ENCODE assay signal across 2 cellular contexts in the genomic region with DNA sequence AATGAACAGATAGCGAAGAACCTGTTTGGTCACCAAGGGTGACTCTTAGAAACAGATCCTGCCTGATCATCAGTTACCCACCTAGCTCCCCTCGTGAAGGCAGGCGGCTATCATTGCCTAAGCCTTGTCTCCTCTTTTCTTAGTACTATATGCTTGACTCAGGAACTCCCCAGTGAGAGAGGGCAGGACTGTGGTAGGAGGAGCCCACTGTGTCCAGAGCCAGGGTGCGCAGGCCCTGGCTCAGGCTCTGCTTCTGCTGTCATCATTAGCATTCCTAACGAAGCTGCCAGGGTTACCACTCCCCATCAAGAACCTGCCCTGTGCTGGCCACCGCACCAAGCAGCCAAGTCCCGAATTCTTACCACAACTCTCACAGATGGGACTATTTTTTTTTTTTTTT.
TF ChIP-seq lines count a peak whose summit lies in the region.

No MANE protein-coding gene starts in this region.

TF ChIP-seq in GM23338, 12 proteins besides CTCF, POLR2A, EP300 and RAD21:
- TF ChIP-seq EZH2phosphoT487 (IDR thresholded peaks at IDR 0.05; ENCODE audit: unreplicated experiment), result no peak
- TF ChIP-seq EZH2 (IDR thresholded peaks at IDR 0.05; ENCODE audit: low read depth, unreplicated experiment), result no peak
- TF ChIP-seq JUNB (IDR thresholded peaks at IDR 0.05; ENCODE audit: unreplicated experiment), result no peak
- TF ChIP-seq NANOG (IDR thresholded peaks at IDR 0.05; ENCODE audit: borderline replicate concordance), result no peak
- TF ChIP-seq, protein P1, sequence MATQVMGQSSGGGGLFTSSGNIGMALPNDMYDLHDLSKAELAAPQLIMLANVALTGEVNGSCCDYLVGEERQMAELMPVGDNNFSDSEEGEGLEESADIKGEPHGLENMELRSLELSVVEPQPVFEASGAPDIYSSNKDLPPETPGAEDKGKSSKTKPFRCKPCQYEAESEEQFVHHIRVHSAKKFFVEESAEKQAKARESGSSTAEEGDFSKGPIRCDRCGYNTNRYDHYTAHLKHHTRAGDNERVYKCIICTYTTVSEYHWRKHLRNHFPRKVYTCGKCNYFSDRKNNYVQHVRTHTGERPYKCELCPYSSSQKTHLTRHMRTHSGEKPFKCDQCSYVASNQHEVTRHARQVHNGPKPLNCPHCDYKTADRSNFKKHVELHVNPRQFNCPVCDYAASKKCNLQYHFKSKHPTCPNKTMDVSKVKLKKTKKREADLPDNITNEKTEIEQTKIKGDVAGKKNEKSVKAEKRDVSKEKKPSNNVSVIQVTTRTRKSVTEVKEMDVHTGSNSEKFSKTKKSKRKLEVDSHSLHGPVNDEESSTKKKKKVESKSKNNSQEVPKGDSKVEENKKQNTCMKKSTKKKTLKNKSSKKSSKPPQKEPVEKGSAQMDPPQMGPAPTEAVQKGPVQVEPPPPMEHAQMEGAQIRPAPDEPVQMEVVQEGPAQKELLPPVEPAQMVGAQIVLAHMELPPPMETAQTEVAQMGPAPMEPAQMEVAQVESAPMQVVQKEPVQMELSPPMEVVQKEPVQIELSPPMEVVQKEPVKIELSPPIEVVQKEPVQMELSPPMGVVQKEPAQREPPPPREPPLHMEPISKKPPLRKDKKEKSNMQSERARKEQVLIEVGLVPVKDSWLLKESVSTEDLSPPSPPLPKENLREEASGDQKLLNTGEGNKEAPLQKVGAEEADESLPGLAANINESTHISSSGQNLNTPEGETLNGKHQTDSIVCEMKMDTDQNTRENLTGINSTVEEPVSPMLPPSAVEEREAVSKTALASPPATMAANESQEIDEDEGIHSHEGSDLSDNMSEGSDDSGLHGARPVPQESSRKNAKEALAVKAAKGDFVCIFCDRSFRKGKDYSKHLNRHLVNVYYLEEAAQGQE (IDR thresholded peaks at IDR 0.05; ENCODE audit: unreplicated experiment), result no peak
- TF ChIP-seq, protein P2, sequence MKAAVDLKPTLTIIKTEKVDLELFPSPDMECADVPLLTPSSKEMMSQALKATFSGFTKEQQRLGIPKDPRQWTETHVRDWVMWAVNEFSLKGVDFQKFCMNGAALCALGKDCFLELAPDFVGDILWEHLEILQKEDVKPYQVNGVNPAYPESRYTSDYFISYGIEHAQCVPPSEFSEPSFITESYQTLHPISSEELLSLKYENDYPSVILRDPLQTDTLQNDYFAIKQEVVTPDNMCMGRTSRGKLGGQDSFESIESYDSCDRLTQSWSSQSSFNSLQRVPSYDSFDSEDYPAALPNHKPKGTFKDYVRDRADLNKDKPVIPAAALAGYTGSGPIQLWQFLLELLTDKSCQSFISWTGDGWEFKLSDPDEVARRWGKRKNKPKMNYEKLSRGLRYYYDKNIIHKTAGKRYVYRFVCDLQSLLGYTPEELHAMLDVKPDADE (IDR thresholded peaks at IDR 0.05), result no peak
- TF ChIP-seq STAT1 (IDR thresholded peaks at IDR 0.05; ENCODE audit: unreplicated experiment), result no peak
- TF ChIP-seq, protein P3, sequence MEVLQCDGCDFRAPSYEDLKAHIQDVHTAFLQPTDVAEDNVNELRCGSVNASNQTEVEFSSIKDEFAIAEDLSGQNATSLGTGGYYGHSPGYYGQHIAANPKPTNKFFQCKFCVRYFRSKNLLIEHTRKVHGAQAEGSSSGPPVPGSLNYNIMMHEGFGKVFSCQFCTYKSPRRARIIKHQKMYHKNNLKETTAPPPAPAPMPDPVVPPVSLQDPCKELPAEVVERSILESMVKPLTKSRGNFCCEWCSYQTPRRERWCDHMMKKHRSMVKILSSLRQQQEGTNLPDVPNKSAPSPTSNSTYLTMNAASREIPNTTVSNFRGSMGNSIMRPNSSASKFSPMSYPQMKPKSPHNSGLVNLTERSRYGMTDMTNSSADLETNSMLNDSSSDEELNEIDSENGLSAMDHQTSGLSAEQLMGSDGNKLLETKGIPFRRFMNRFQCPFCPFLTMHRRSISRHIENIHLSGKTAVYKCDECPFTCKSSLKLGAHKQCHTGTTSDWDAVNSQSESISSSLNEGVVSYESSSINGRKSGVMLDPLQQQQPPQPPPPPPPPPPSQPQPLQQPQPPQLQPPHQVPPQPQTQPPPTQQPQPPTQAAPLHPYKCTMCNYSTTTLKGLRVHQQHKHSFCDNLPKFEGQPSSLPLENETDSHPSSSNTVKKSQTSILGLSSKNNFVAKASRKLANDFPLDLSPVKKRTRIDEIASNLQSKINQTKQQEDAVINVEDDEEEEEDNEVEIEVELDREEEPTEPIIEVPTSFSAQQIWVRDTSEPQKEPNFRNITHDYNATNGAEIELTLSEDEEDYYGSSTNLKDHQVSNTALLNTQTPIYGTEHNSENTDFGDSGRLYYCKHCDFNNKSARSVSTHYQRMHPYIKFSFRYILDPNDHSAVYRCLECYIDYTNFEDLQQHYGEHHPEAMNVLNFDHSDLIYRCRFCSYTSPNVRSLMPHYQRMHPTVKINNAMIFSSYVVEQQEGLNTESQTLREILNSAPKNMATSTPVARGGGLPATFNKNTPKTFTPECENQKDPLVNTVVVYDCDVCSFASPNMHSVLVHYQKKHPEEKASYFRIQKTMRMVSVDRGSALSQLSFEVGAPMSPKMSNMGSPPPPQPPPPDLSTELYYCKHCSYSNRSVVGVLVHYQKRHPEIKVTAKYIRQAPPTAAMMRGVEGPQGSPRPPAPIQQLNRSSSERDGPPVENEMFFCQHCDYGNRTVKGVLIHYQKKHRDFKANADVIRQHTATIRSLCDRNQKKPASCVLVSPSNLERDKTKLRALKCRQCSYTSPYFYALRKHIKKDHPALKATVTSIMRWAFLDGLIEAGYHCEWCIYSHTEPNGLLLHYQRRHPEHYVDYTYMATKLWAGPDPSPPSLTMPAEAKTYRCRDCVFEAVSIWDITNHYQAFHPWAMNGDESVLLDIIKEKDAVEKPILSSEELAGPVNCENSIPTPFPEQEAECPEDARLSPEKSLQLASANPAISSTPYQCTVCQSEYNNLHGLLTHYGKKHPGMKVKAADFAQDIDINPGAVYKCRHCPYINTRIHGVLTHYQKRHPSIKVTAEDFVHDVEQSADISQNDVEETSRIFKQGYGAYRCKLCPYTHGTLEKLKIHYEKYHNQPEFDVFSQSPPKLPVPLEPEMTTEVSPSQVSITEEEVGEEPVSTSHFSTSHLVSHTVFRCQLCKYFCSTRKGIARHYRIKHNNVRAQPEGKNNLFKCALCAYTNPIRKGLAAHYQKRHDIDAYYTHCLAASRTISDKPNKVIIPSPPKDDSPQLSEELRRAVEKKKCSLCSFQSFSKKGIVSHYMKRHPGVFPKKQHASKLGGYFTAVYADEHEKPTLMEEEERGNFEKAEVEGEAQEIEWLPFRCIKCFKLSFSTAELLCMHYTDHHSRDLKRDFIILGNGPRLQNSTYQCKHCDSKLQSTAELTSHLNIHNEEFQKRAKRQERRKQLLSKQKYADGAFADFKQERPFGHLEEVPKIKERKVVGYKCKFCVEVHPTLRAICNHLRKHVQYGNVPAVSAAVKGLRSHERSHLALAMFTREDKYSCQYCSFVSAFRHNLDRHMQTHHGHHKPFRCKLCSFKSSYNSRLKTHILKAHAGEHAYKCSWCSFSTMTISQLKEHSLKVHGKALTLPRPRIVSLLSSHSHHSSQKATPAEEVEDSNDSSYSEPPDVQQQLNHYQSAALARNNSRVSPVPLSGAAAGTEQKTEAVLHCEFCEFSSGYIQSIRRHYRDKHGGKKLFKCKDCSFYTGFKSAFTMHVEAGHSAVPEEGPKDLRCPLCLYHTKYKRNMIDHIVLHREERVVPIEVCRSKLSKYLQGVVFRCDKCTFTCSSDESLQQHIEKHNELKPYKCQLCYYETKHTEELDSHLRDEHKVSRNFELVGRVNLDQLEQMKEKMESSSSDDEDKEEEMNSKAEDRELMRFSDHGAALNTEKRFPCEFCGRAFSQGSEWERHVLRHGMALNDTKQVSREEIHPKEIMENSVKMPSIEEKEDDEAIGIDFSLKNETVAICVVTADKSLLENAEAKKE (CRISPR knock-in tag; IDR thresholded peaks at IDR 0.05), result no peak

TF ChIP-seq in WTC11, 78 proteins besides CTCF, POLR2A, EP300 and RAD21:
- TF ChIP-seq, protein P4, sequence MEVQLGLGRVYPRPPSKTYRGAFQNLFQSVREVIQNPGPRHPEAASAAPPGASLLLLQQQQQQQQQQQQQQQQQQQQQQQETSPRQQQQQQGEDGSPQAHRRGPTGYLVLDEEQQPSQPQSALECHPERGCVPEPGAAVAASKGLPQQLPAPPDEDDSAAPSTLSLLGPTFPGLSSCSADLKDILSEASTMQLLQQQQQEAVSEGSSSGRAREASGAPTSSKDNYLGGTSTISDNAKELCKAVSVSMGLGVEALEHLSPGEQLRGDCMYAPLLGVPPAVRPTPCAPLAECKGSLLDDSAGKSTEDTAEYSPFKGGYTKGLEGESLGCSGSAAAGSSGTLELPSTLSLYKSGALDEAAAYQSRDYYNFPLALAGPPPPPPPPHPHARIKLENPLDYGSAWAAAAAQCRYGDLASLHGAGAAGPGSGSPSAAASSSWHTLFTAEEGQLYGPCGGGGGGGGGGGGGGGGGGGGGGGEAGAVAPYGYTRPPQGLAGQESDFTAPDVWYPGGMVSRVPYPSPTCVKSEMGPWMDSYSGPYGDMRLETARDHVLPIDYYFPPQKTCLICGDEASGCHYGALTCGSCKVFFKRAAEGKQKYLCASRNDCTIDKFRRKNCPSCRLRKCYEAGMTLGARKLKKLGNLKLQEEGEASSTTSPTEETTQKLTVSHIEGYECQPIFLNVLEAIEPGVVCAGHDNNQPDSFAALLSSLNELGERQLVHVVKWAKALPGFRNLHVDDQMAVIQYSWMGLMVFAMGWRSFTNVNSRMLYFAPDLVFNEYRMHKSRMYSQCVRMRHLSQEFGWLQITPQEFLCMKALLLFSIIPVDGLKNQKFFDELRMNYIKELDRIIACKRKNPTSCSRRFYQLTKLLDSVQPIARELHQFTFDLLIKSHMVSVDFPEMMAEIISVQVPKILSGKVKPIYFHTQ (CRISPR knock-in tag; IDR thresholded peaks at IDR 0.05), result no peak
- TF ChIP-seq CREB1 (CRISPR knock-in tag; IDR thresholded peaks at IDR 0.05), result no peak
- TF ChIP-seq ZNF121 (CRISPR knock-in tag; IDR thresholded peaks at IDR 0.05), result no peak
- TF ChIP-seq, protein P5, sequence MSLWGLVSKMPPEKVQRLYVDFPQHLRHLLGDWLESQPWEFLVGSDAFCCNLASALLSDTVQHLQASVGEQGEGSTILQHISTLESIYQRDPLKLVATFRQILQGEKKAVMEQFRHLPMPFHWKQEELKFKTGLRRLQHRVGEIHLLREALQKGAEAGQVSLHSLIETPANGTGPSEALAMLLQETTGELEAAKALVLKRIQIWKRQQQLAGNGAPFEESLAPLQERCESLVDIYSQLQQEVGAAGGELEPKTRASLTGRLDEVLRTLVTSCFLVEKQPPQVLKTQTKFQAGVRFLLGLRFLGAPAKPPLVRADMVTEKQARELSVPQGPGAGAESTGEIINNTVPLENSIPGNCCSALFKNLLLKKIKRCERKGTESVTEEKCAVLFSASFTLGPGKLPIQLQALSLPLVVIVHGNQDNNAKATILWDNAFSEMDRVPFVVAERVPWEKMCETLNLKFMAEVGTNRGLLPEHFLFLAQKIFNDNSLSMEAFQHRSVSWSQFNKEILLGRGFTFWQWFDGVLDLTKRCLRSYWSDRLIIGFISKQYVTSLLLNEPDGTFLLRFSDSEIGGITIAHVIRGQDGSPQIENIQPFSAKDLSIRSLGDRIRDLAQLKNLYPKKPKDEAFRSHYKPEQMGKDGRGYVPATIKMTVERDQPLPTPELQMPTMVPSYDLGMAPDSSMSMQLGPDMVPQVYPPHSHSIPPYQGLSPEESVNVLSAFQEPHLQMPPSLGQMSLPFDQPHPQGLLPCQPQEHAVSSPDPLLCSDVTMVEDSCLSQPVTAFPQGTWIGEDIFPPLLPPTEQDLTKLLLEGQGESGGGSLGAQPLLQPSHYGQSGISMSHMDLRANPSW (CRISPR knock-in tag; conservative IDR thresholded peaks at IDR 0.05; ENCODE audit: low read depth), result no peak
- TF ChIP-seq, protein P6, sequence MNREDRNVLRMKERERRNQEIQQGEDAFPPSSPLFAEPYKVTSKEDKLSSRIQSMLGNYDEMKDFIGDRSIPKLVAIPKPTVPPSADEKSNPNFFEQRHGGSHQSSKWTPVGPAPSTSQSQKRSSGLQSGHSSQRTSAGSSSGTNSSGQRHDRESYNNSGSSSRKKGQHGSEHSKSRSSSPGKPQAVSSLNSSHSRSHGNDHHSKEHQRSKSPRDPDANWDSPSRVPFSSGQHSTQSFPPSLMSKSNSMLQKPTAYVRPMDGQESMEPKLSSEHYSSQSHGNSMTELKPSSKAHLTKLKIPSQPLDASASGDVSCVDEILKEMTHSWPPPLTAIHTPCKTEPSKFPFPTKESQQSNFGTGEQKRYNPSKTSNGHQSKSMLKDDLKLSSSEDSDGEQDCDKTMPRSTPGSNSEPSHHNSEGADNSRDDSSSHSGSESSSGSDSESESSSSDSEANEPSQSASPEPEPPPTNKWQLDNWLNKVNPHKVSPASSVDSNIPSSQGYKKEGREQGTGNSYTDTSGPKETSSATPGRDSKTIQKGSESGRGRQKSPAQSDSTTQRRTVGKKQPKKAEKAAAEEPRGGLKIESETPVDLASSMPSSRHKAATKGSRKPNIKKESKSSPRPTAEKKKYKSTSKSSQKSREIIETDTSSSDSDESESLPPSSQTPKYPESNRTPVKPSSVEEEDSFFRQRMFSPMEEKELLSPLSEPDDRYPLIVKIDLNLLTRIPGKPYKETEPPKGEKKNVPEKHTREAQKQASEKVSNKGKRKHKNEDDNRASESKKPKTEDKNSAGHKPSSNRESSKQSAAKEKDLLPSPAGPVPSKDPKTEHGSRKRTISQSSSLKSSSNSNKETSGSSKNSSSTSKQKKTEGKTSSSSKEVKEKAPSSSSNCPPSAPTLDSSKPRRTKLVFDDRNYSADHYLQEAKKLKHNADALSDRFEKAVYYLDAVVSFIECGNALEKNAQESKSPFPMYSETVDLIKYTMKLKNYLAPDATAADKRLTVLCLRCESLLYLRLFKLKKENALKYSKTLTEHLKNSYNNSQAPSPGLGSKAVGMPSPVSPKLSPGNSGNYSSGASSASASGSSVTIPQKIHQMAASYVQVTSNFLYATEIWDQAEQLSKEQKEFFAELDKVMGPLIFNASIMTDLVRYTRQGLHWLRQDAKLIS (CRISPR knock-in tag; IDR thresholded peaks at IDR 0.05; ENCODE audit: borderline replicate concordance), result no peak
- TF ChIP-seq, protein P7, sequence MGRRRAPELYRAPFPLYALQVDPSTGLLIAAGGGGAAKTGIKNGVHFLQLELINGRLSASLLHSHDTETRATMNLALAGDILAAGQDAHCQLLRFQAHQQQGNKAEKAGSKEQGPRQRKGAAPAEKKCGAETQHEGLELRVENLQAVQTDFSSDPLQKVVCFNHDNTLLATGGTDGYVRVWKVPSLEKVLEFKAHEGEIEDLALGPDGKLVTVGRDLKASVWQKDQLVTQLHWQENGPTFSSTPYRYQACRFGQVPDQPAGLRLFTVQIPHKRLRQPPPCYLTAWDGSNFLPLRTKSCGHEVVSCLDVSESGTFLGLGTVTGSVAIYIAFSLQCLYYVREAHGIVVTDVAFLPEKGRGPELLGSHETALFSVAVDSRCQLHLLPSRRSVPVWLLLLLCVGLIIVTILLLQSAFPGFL (CRISPR knock-in tag; IDR thresholded peaks at IDR 0.05; ENCODE audit: borderline replicate concordance), result no peak
